In genomic region chr16:27892879-27893278, GRCh38 we compare ENCODE assay signal across 29 cellular contexts.
A peak's percentile ranks its signal among the peaks of the same experiment; 100 is the strongest.
DNase-seq lines count a peak whose midpoint lies in the region; ATAC-seq and TF ChIP-seq lines count a peak whose summit lies in the region.
"Had no signal": no experiment of that assay in that cellular context is flagged by ENCODE, and none has a peak within 500 bp of the region (broad histone marks: within the 10 kb centered on the region; RNA-seq: fewer than 3 reads in every experiment).

No MANE protein-coding gene starts in this region.

- TF ChIP-seq POLR2A in IMR-90 (IDR thresholded peaks at IDR 0.05; ENCODE audit: low read depth, low read length) = no peak

- H3K27me3 ChIP-seq in IMR-90 (ENCODE audit: control insufficient read depth, insufficient read depth, low read length) (peaks cover 7% of the 10 kb centered on the region), endodermal cell (ENCODE audit: control insufficient read depth, insufficient read depth, low read length, poor library complexity, severe bottlenecking) (no peaks in the 10 kb centered on the region), mesendoderm (ENCODE audit: insufficient read depth, low read length, poor library complexity) (no peaks in the 10 kb centered on the region)
- H3K27me3 ChIP-seq: foreskin keratinocyte, uterus had no signal

- H3K4me2 ChIP-seq in IMR-90 (ENCODE audit: low read depth, low read length) (no peak overlapping the region), mesendoderm (ENCODE audit: low read length) (no peak overlapping the region), OCI-LY7 (ENCODE audit: low read length) (no peak overlapping the region)

- no peak overlapping the region for H2BK5ac ChIP-seq in IMR-90 (ENCODE audit: low read depth, low read length, poor library complexity, severe bottlenecking)
- H2BK5ac ChIP-seq in mesendoderm (ENCODE audit: low read length) = no peak overlapping the region

- BruUV-seq in IMR-90 (replicated peaks; lab: Mats Ljungman, UMichigan) = no TSS peak
- BruUV-seq in OCI-LY7 (replicated peaks; lab: Mats Ljungman, UMichigan) = no TSS peak

- DNase-seq in EH (ENCODE audit: low read depth) (peak; percentile 1), IMR-90 (no peak), endodermal cell (peak; percentile 79), mesendoderm (peak; percentile 72), epidermal melanocyte (ENCODE audit: insufficient read length, low spot score) (no peak), OCI-LY7 (ENCODE audit: low spot score) (no peak)
- DNase-seq: activated CD4-positive, alpha-beta T cell treated with anti-CD3 and anti-CD28 coated beads for 1 hour; activated CD8-positive, alpha-beta T cell treated with anti-CD3 and anti-CD28 coated beads, Interleukin-2, amount 10 ng/mL, durations not matched to agents 7 days and 5 days; anterior cingulate cortex; CD8-positive, alpha-beta T cell; DMS 273 treated with DMSO at 0.1 percent for 48 hours; effector memory CD8-positive, alpha-beta T cell; foreskin keratinocyte; naive thymus-derived CD8-positive, alpha-beta T cell; NCI-H1092; NCI-H1694 treated with DMSO at 0.1 percent for 48 hours; occipital lobe; stimulated activated naive CD4-positive, alpha-beta T cell treated with Interleukin-2 at 50 U/mL for 16 hours; T-cell; uterus had no signal

- CTCF ChIA-PET in IMR-90 (lab: Yijun Ruan, JAX) (no interaction called here), OCI-LY7 (lab: Charles Lee; ENCODE audit: unreplicated experiment) (no interaction called here)

- H3K27ac Mint-ChIP-seq in endodermal cell = no peak overlapping the region
- H3K27ac Mint-ChIP-seq: activated CD8-positive, alpha-beta T cell treated with anti-CD3 and anti-CD28 coated beads, Interleukin-2, amount 10 ng/mL, durations not matched to agents 7 days and 5 days; activated naive CD4-positive, alpha-beta T cell treated with anti-CD3 and anti-CD28 coated beads, Interleukin-2, amount 50 U/mL, for 24 hours; activated T-helper 2 cell treated with anti-CD3 and anti-CD28 coated beads, Interferon-gamma antibody, Interleukin-2, Interleukin-4, amounts not matched to agents 10 μg/mL and 5 μg/mL and 100 μg/mL, durations not matched to agents 14 hours and 24 hours and 36 hours; CD8-positive, alpha-beta T cell; effector memory CD8-positive, alpha-beta T cell; IgD-negative memory B cell; naive thymus-derived CD8-positive, alpha-beta T cell; T-cell had no signal

- H3K36me3 ChIP-seq in IMR-90 (ENCODE audit: control insufficient read depth, insufficient read depth, low read length) (no peaks in the 10 kb centered on the region), endodermal cell (ENCODE audit: control insufficient read depth, insufficient read depth, low read length) (no peaks in the 10 kb centered on the region), mesendoderm (ENCODE audit: control insufficient read depth, insufficient read depth, low read length) (no peaks in the 10 kb centered on the region), OCI-LY7 (ENCODE audit: insufficient read depth, low read length) (no peaks in the 10 kb centered on the region)
- H3K36me3 ChIP-seq: cardiac muscle cell, esophagus muscularis mucosa, SJSA1, thoracic aorta, uterus had no signal

- H4K8ac ChIP-seq in IMR-90 (ENCODE audit: low read depth in 2 of 2, low read length in 2 of 2) (no peak overlapping the region), mesendoderm (ENCODE audit: low read depth, low read length) (no peak overlapping the region)

- H3K79me1 ChIP-seq in IMR-90 (ENCODE audit: low read depth in 1 of 2, low read length in 2 of 2) (no peaks in the 10 kb centered on the region), mesendoderm (ENCODE audit: low read length) (no peaks in the 10 kb centered on the region)

- H3K18ac ChIP-seq in IMR-90 (ENCODE audit: low read depth, low read length) = no peak overlapping the region
- H3K18ac ChIP-seq in mesendoderm (ENCODE audit: low read length) = no peak overlapping the region

- H3K79me2 ChIP-seq in mesendoderm (ENCODE audit: control insufficient read depth, insufficient read depth, low read length) = no peaks in the 10 kb centered on the region
- no peaks in the 10 kb centered on the region for H3K79me2 ChIP-seq in OCI-LY7 (ENCODE audit: insufficient read depth, low read depth, low read length)

- 37% methylated on average over 6 of the region's 9 CpGs; no CpG with 5 or more reads in 1 of the 2 experiments for WGBS in IMR-90 (ENCODE audit: extremely low coverage in 2 of 2, insufficient read length in 1 of 2), 2 experiments
- WGBS in endodermal cell (ENCODE audit: insufficient coverage in 1 of 2, insufficient read length in 1 of 2), 2 experiments = 62 to 68% methylated on average over 8 to 9 of the region's 9 CpGs
- no CpG with 5 or more reads among the region's 9 CpGs for WGBS in mesendoderm (ENCODE audit: extremely low coverage, insufficient coverage, low lambda C conversion rate)

- H3K9ac ChIP-seq in IMR-90 (ENCODE audit: low read depth, low read length) = no peak overlapping the region
- no peak overlapping the region for H3K9ac ChIP-seq in endodermal cell (ENCODE audit: extremely low read depth, low read length, poor library complexity, severe bottlenecking)
- no peak overlapping the region for H3K9ac ChIP-seq in mesendoderm (ENCODE audit: low read length)

- no peaks in the 10 kb centered on the region for H3K9me2 ChIP-seq in OCI-LY7 (ENCODE audit: insufficient read depth, low read length)

- no peaks in the 10 kb centered on the region for H4K20me1 ChIP-seq in IMR-90 (ENCODE audit: insufficient read depth, low read length)
- no peaks in the 10 kb centered on the region for H4K20me1 ChIP-seq in OCI-LY7 (ENCODE audit: insufficient read depth, low read length)

- no peaks in the 10 kb centered on the region for H3K4me1 ChIP-seq in IMR-90 (ENCODE audit: control insufficient read depth, insufficient read depth, low read length)
- H3K4me1 ChIP-seq in endodermal cell (ENCODE audit: control insufficient read depth, insufficient read depth, low read length) = no peaks in the 10 kb centered on the region
- no peaks in the 10 kb centered on the region for H3K4me1 ChIP-seq in mesendoderm (ENCODE audit: control insufficient read depth, low read depth, low read length)
- H3K4me1 ChIP-seq in OCI-LY7 (ENCODE audit: insufficient read depth, low read length, poor library complexity, severe bottlenecking) = no peaks in the 10 kb centered on the region
- H3K4me1 ChIP-seq: foreskin keratinocyte, SJSA1, uterus had no signal

- peaks cover 8% of the 10 kb centered on the region for H3K27me3 Mint-ChIP-seq in endodermal cell (ENCODE audit: insufficient read depth)

- H3K9me3 ChIP-seq in IMR-90 (ENCODE audit: control insufficient read depth, insufficient read depth, low read length) (no peaks in the 10 kb centered on the region), endodermal cell (ENCODE audit: control insufficient read depth, low read length) (no peaks in the 10 kb centered on the region), OCI-LY7 (ENCODE audit: low read length) (no peaks in the 10 kb centered on the region)
- H3K9me3 ChIP-seq: SJSA1, thoracic aorta, uterus had no signal

- H2AK5ac ChIP-seq in IMR-90 (ENCODE audit: low read depth, low read length) (no peak overlapping the region), mesendoderm (ENCODE audit: low read length) (no peak overlapping the region)

- TF ChIP-seq RAD21 in IMR-90 (IDR thresholded peaks at IDR 0.05; ENCODE audit: low read length) = no peak

- in situ Hi-C loops in IMR-90 (cut with MboI; ENCODE audit: low sequenced_read_pairs) = no loop called here

- H2BK20ac ChIP-seq in IMR-90 (ENCODE audit: low read depth, low read length) = no peak overlapping the region

- no peak overlapping the region for H3K4ac ChIP-seq in IMR-90 (ENCODE audit: low read depth, low read length)
- no peak overlapping the region for H3K4ac ChIP-seq in mesendoderm (ENCODE audit: low read depth, low read length)

- TF ChIP-seq CTCF in IMR-90 (conservative IDR thresholded peaks at IDR 0.05; ENCODE audit: low read depth, low read length) (no peak), endodermal cell (conservative IDR thresholded peaks at IDR 0.05) (peak; percentile 69), OCI-LY7 (conservative IDR thresholded peaks at IDR 0.05; ENCODE audit: low read length) (no peak)

- no peak overlapping the region for H4K91ac ChIP-seq in IMR-90 (ENCODE audit: insufficient read depth, low read depth, low read length)

- POLR2A ChIA-PET in IMR-90 (lab: Charles Lee; ENCODE audit: unreplicated experiment) = no interaction called here
- POLR2A ChIA-PET in OCI-LY7 (lab: Charles Lee) = no interaction called here

- ATAC-seq in IMR-90 (ENCODE audit: low read depth) = no peak
- ATAC-seq in GM21423 (IDR thresholded peaks at IDR 0.05; ENCODE audit: unreplicated experiment) = no peak
- ATAC-seq: activated CD8-positive, alpha-beta T cell treated with anti-CD3 and anti-CD28 coated beads, Interleukin-2, amount 10 ng/mL, durations not matched to agents 7 days and 5 days; CD8-positive, alpha-beta T cell; effector memory CD8-positive, alpha-beta T cell; foreskin keratinocyte; naive thymus-derived CD8-positive, alpha-beta T cell; T-cell had no signal

- no peak overlapping the region for H3K14ac ChIP-seq in IMR-90 (replicated peaks; ENCODE audit: low read depth, low read length)

- H2BK15ac ChIP-seq in IMR-90 (ENCODE audit: low read depth, low read length) (no peak overlapping the region), mesendoderm (replicated peaks; ENCODE audit: low read depth) (no peak overlapping the region)

- H3K23ac ChIP-seq in IMR-90 (ENCODE audit: low read depth, low read length) (no peak overlapping the region), mesendoderm (ENCODE audit: low read length) (no peak overlapping the region)

- H3K4me1 Mint-ChIP-seq in endodermal cell = no peaks in the 10 kb centered on the region
- H3K4me1 Mint-ChIP-seq: activated naive CD4-positive, alpha-beta T cell treated with anti-CD3 and anti-CD28 coated beads, Interleukin-2, amount 50 U/mL, for 24 hours; naive thymus-derived CD8-positive, alpha-beta T cell; T-cell had no signal

- no peak overlapping the region for H2AK9ac ChIP-seq in IMR-90 (replicated peaks; ENCODE audit: low read depth, low read length, poor library complexity)

- peak overlapping the region; percentile 43 for H2AFZ ChIP-seq in IMR-90 (replicated peaks; ENCODE audit: low read length, poor library complexity)
- no peak overlapping the region for H2AFZ ChIP-seq in OCI-LY7 (ENCODE audit: low read length)

- no peak overlapping the region for H3K27ac ChIP-seq in IMR-90 (ENCODE audit: insufficient read depth, low read length)
- H3K27ac ChIP-seq in endodermal cell (ENCODE audit: low read depth, low read length) = no peak overlapping the region
- no peak overlapping the region for H3K27ac ChIP-seq in mesendoderm (ENCODE audit: low read depth, low read length)
- H3K27ac ChIP-seq in OCI-LY7 (ENCODE audit: low read depth, low read length, poor library complexity, severe bottlenecking) = no peak overlapping the region
- H3K27ac ChIP-seq: cardiac muscle cell, coronary artery, esophagus muscularis mucosa, foreskin keratinocyte, SJSA1, thoracic aorta, uterus had no signal

- dilution Hi-C loops in IMR-90 (cut with HindIII; ENCODE audit: low sequenced_read_pairs, unreplicated experiment) = no loop called here

- H3K4me3 ChIP-seq in IMR-90 (ENCODE audit: insufficient read depth, low read depth, low read length) = no peak overlapping the region
- no peak overlapping the region for H3K4me3 ChIP-seq in endodermal cell (ENCODE audit: low read length)
- H3K4me3 ChIP-seq in mesendoderm (ENCODE audit: low read length) = no peak overlapping the region
- H3K4me3 ChIP-seq in OCI-LY7 (ENCODE audit: low read depth, low read length, poor library complexity, severe bottlenecking) = no peak overlapping the region
- H3K4me3 ChIP-seq: cardiac muscle cell, coronary artery, esophagus muscularis mucosa, SJSA1, thoracic aorta, uterus had no signal

- H4K5ac ChIP-seq in IMR-90 (ENCODE audit: low read depth, low read length) (no peak overlapping the region), mesendoderm (ENCODE audit: low read length) (no peak overlapping the region)

- H2BK120ac ChIP-seq in IMR-90 (ENCODE audit: low read depth, low read length) = no peak overlapping the region
- H2BK120ac ChIP-seq in mesendoderm (ENCODE audit: low read depth, low read length) = no peak overlapping the region

- H3K9me1 ChIP-seq in IMR-90 (ENCODE audit: insufficient read depth, low read length) = no peaks in the 10 kb centered on the region

- H3K36me3 Mint-ChIP-seq in endodermal cell (ENCODE audit: low read depth) = no peaks in the 10 kb centered on the region
- H3K36me3 Mint-ChIP-seq: activated naive CD4-positive, alpha-beta T cell treated with anti-CD3 and anti-CD28 coated beads, Interleukin-2, amount 50 U/mL, for 24 hours; CD8-positive, alpha-beta T cell; IgD-negative memory B cell; naive thymus-derived CD8-positive, alpha-beta T cell; T-cell had no signal

- H3K56ac ChIP-seq in IMR-90 (ENCODE audit: extremely low read depth, insufficient read depth, low read length) (no peak overlapping the region), mesendoderm (ENCODE audit: low read length) (no peak overlapping the region)

- intact Hi-C loops in IMR-90 (cut with micrococcal nuclease) = no loop called here
- intact Hi-C loops in OCI-LY7 (cut with micrococcal nuclease; ENCODE audit: unreplicated experiment) = no loop called here

- H3K9me3 Mint-ChIP-seq in endodermal cell = peaks cover 10% of the 10 kb centered on the region
- H3K9me3 Mint-ChIP-seq: activated naive CD4-positive, alpha-beta T cell treated with anti-CD3 and anti-CD28 coated beads, Interleukin-2, amount 50 U/mL, for 24 hours; activated T-helper 2 cell treated with anti-CD3 and anti-CD28 coated beads, Interferon-gamma antibody, Interleukin-2, Interleukin-4, amounts not matched to agents 10 μg/mL and 5 μg/mL and 100 μg/mL, durations not matched to agents 14 hours and 24 hours and 36 hours; CD8-positive, alpha-beta T cell; effector memory CD8-positive, alpha-beta T cell; T-cell had no signal

- no peak overlapping the region for H3K4me3 Mint-ChIP-seq in endodermal cell
- H3K4me3 Mint-ChIP-seq: activated CD8-positive, alpha-beta T cell treated with anti-CD3 and anti-CD28 coated beads, Interleukin-2, amount 10 ng/mL, durations not matched to agents 7 days and 5 days; activated naive CD4-positive, alpha-beta T cell treated with anti-CD3 and anti-CD28 coated beads, Interleukin-2, amount 50 U/mL, for 24 hours; CD8-positive, alpha-beta T cell; effector memory CD8-positive, alpha-beta T cell; IgD-negative memory B cell; naive thymus-derived CD8-positive, alpha-beta T cell; T-cell had no signal

Comparison
In these comparisons a context has a peak if more than half of its experiments do, and no peak if none do; other contexts are left out.
1. DNase-seq: peak in EH (single experiment), endodermal cell (single experiment) and mesendoderm (single experiment); none in IMR-90 (single experiment), epidermal melanocyte (single experiment) and OCI-LY7 (single experiment).